Comparison of ENCODE assay signal across 28 cellular contexts in the genomic region with DNA sequence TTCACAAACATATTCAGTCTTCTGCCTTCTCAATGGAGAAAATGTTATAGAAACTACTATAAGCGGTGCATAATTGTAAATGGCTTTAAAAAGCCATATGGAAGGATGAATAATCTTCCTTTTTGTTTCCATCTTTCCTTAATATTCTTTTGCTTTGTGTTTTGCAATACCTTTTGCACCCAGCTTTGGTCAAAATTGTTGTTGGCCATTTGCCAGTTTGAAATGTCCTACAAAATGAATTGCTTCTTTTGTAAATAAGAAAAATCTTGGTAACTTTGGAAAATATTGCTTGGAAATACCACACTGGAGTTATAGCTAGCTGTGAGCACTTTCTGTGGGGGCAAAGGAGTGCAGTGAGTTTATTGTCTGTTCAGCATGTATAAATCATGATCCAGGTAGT.
DNase-seq lines count a peak whose midpoint lies in the region; ATAC-seq, FAIRE-seq and TF ChIP-seq lines count a peak whose summit lies in the region.
"Had no signal": no experiment of that assay in that cellular context is flagged by ENCODE, and none has a peak within 500 bp of the region (broad histone marks: within the 10 kb centered on the region; RNA-seq: fewer than 3 reads in every experiment).

No MANE protein-coding gene starts in this region.

- CTCF ChIA-PET in endothelial cell of umbilical vein (lab: Charles Lee) = no interaction called here
- CTCF ChIA-PET in activated CD4-positive, alpha-beta memory T cell treated with anti-CD3 and anti-CD28 coated beads for 36 hours (lab: Charles Lee) = no interaction called here

- H3K4me2 ChIP-seq in endothelial cell of umbilical vein (ENCODE audit: insufficient read depth, low read length) = no peak overlapping the region
- H3K4me2 ChIP-seq: BLaER1, PC-9 had no signal

- H3K27me3 Mint-ChIP-seq in T-helper 17 cell = no peaks in the 10 kb centered on the region
- no peaks in the 10 kb centered on the region for H3K27me3 Mint-ChIP-seq in activated CD4-positive, alpha-beta memory T cell treated with anti-CD3 and anti-CD28 coated beads for 36 hours
- H3K27me3 Mint-ChIP-seq: CD4-positive, CD25-positive, alpha-beta regulatory T cell had no signal

- H3K4me3 ChIP-seq in adipocyte (ENCODE audit: low read length) (no peak overlapping the region), endothelial cell of umbilical vein (replicated peaks in 1 of 3; ENCODE audit: insufficient read depth in 1 of 3, low read depth in 1 of 3, low read length in 3 of 3) (no peak overlapping the region), fibroblast of villous mesenchyme (ENCODE audit: low read depth, low read length) (no peak overlapping the region), skeletal muscle cell (ENCODE audit: low read depth, low read length) (no peak overlapping the region)
- H3K4me3 ChIP-seq: BLaER1, PC-9, SJCRH30 had no signal

- no peak overlapping the region for H3K4me3 Mint-ChIP-seq in T-helper 17 cell
- H3K4me3 Mint-ChIP-seq in activated CD4-positive, alpha-beta memory T cell treated with anti-CD3 and anti-CD28 coated beads for 36 hours = no peak overlapping the region
- H3K4me3 Mint-ChIP-seq: CD4-positive, CD25-positive, alpha-beta regulatory T cell had no signal

- no peak for FAIRE-seq in endothelial cell of umbilical vein (lab: Jason Lieb, UNC)
- FAIRE-seq: A204.1, GM12891, H54 had no signal

- H3K36me3 ChIP-seq in adipocyte (ENCODE audit: control insufficient read depth, insufficient read depth, low read length, severe bottlenecking) (no peaks in the 10 kb centered on the region), endothelial cell of umbilical vein (ENCODE audit: control insufficient read depth in 2 of 2, extremely low read depth in 1 of 2, insufficient read depth in 2 of 2, low read length in 2 of 2) (no peaks in the 10 kb centered on the region)
- H3K36me3 ChIP-seq: BLaER1, SJCRH30 had no signal

- peak; percentile 58 for DNase-seq in adipocyte (ENCODE audit: low read depth)
- peak; percentile 8 for DNase-seq in endothelial cell of umbilical vein (ENCODE audit: low read depth, low spot score)
- peak; percentile 26 for DNase-seq in fibroblast of villous mesenchyme (ENCODE audit: low read depth)
- peak; percentile 18 for DNase-seq in skeletal muscle cell (ENCODE audit: low read depth)
- no peak for DNase-seq in HK-2 (ENCODE audit: unreplicated experiment)
- DNase-seq in T-helper 17 cell = no peak
- DNase-seq in activated CD4-positive, alpha-beta memory T cell treated with anti-CD3 and anti-CD28 coated beads for 36 hours = no peak
- DNase-seq: CD4-positive, CD25-positive, alpha-beta regulatory T cell; COR-L47; DMS79; GF-D8; Karpas-422; NCI-H1092 treated with DMSO at 0.1 percent for 48 hours; NCI-H1436; NCI-H187; NCI-H2171 treated with DMSO at 0.1 percent for 48 hours; NCI-H524; NCI-H774; PC-9; SJCRH30 had no signal

- dilution Hi-C loops in endothelial cell of umbilical vein (cut with MboI; ENCODE audit: extremely low pct_ligation_motif_present, low sequenced_read_pairs) = no loop called here

- no peak overlapping the region for H3K27ac ChIP-seq in endothelial cell of umbilical vein (ENCODE audit: insufficient read depth, low read depth, low read length)
- H3K27ac ChIP-seq: BLaER1, HL-60, PC-9, SJCRH30 had no signal

- H4K20me1 ChIP-seq in endothelial cell of umbilical vein (replicated peaks; ENCODE audit: control insufficient read depth, extremely low read depth, insufficient read depth, low read length) = no peaks in the 10 kb centered on the region
- H4K20me1 ChIP-seq: BLaER1 had no signal

- H3K4me1 ChIP-seq in adipocyte (ENCODE audit: control insufficient read depth, insufficient read depth, low read length) (peaks cover 15% of the 10 kb centered on the region), endothelial cell of umbilical vein (ENCODE audit: control insufficient read depth, extremely low read depth, insufficient read depth, low read length) (no peaks in the 10 kb centered on the region)
- H3K4me1 ChIP-seq: BLaER1 had no signal

- no TSS peak for BruUV-seq in endothelial cell of umbilical vein (replicated peaks; lab: Mats Ljungman, UMichigan)

- TF ChIP-seq POLR2A in endothelial cell of umbilical vein (IDR thresholded peaks at IDR 0.05; ENCODE audit: low read depth, low read length) = no peak

- H3K9me3 ChIP-seq in adipocyte (ENCODE audit: control insufficient read depth, low read length) (no peaks in the 10 kb centered on the region), endothelial cell of umbilical vein (replicated peaks; ENCODE audit: control insufficient read depth, insufficient read depth, low read length) (no peaks in the 10 kb centered on the region), T-helper 17 cell (ENCODE audit: control insufficient read depth, low read length, poor library complexity, severe bottlenecking) (no peaks in the 10 kb centered on the region)
- H3K9me3 ChIP-seq: BLaER1, SJCRH30 had no signal

- no peaks in the 10 kb centered on the region for H3K27me3 ChIP-seq in adipocyte (replicated peaks; ENCODE audit: control insufficient read depth, insufficient read depth, low read length)
- no peaks in the 10 kb centered on the region for H3K27me3 ChIP-seq in endothelial cell of umbilical vein (ENCODE audit: control insufficient read depth in 2 of 2, insufficient read depth in 2 of 2, low read length in 2 of 2)
- H3K27me3 ChIP-seq: BLaER1, SJCRH30 had no signal

- H3K36me3 Mint-ChIP-seq in T-helper 17 cell (ENCODE audit: low read depth) = no peaks in the 10 kb centered on the region
- no peaks in the 10 kb centered on the region for H3K36me3 Mint-ChIP-seq in activated CD4-positive, alpha-beta memory T cell treated with anti-CD3 and anti-CD28 coated beads for 36 hours
- H3K36me3 Mint-ChIP-seq: CD4-positive, CD25-positive, alpha-beta regulatory T cell had no signal

- intact Hi-C loops in endothelial cell of umbilical vein (cut with micrococcal nuclease) = no loop called here
- intact Hi-C loops in activated CD4-positive, alpha-beta memory T cell treated with anti-CD3 and anti-CD28 coated beads for 36 hours (cut with micrococcal nuclease) = no loop called here

- no peaks in the 10 kb centered on the region for H3K9me1 ChIP-seq in endothelial cell of umbilical vein (replicated peaks; ENCODE audit: control insufficient read depth, extremely low read depth, insufficient read depth, low read length)

- H3K27ac Mint-ChIP-seq in T-helper 17 cell = no peak overlapping the region
- no peak overlapping the region for H3K27ac Mint-ChIP-seq in activated CD4-positive, alpha-beta memory T cell treated with anti-CD3 and anti-CD28 coated beads for 36 hours
- H3K27ac Mint-ChIP-seq: CD4-positive, CD25-positive, alpha-beta regulatory T cell had no signal

- H3K9me3 Mint-ChIP-seq in activated CD4-positive, alpha-beta memory T cell treated with anti-CD3 and anti-CD28 coated beads for 36 hours = no peaks in the 10 kb centered on the region

- ATAC-seq in GM21576 (IDR thresholded peaks at IDR 0.05; ENCODE audit: unreplicated experiment) = no peak
- ATAC-seq in T-helper 17 cell = no peak
- ATAC-seq: Right ventricle myocardium inferior, SK-N-SH treated with all-trans-retinoic acid at 6 μM for 48 hours had no signal

- no peak overlapping the region for H2AFZ ChIP-seq in endothelial cell of umbilical vein (ENCODE audit: low read depth, low read length)
- H2AFZ ChIP-seq: PC-9 had no signal

- H3K9ac ChIP-seq in adipocyte (ENCODE audit: low read length) = no peak overlapping the region
- H3K9ac ChIP-seq in endothelial cell of umbilical vein (replicated peaks; ENCODE audit: extremely low read depth, insufficient read depth, low read length) = no peak overlapping the region
- H3K9ac ChIP-seq: BLaER1 had no signal

- no peaks in the 10 kb centered on the region for H3K4me1 Mint-ChIP-seq in T-helper 17 cell
- no peaks in the 10 kb centered on the region for H3K4me1 Mint-ChIP-seq in activated CD4-positive, alpha-beta memory T cell treated with anti-CD3 and anti-CD28 coated beads for 36 hours (ENCODE audit: low read depth)
- H3K4me1 Mint-ChIP-seq: CD4-positive, CD25-positive, alpha-beta regulatory T cell had no signal

- TF ChIP-seq CTCF in endothelial cell of umbilical vein (IDR thresholded peaks at IDR 0.05; ENCODE audit: extremely low read depth in 1 of 2, insufficient read depth in 1 of 2, low read depth in 1 of 2, low read length in 2 of 2) (no peak), fibroblast of villous mesenchyme (IDR thresholded peaks at IDR 0.05; ENCODE audit: insufficient read depth, low read depth, low read length) (no peak)

- no peaks in the 10 kb centered on the region for H3K79me2 ChIP-seq in endothelial cell of umbilical vein (ENCODE audit: control insufficient read depth, insufficient read depth, low read length)

- POLR2A ChIA-PET in endothelial cell of umbilical vein (lab: Charles Lee) = no interaction called here
- POLR2A ChIA-PET in activated CD4-positive, alpha-beta memory T cell treated with anti-CD3 and anti-CD28 coated beads for 36 hours (lab: Charles Lee) = no interaction called here

TF ChIP-seq in endothelial cell of umbilical vein, 7 proteins besides CTCF, POLR2A, EP300 and RAD21:
- TF ChIP-seq POLR2AphosphoS5 (IDR thresholded peaks at IDR 0.05; ENCODE audit: insufficient read depth, low read depth, low read length) (no peak), FOS (IDR thresholded peaks at IDR 0.05; ENCODE audit: borderline replicate concordance, insufficient read depth, low read length) (no peak), MYC (IDR thresholded peaks at IDR 0.05; ENCODE audit: low read depth, low read length) (no peak), JUN (IDR thresholded peaks at IDR 0.05; ENCODE audit: borderline replicate concordance, insufficient read depth, insufficient read length, low read depth) (no peak), GATA2 (IDR thresholded peaks at IDR 0.05; ENCODE audit: insufficient read depth, insufficient read length, low read depth, low read length) (no peak), EZH2 (IDR thresholded peaks at IDR 0.05; ENCODE audit: borderline replicate concordance, low read depth, low read length, severe bottlenecking) (no peak), MAX (IDR thresholded peaks at IDR 0.05; ENCODE audit: insufficient read depth, insufficient read length) (no peak)

Comparison
In these comparisons a context has a peak if more than half of its experiments do, and no peak if none do; other contexts are left out.
1. DNase-seq: peak in adipocyte (single experiment), endothelial cell of umbilical vein (single experiment), fibroblast of villous mesenchyme (single experiment) and skeletal muscle cell (single experiment); none in HK-2 (single experiment), T-helper 17 cell (0 of 3) and activated CD4-positive, alpha-beta memory T cell treated with anti-CD3 and anti-CD28 coated beads for 36 hours (single experiment).